Comparison of ENCODE assay signal across 8 cellular contexts in the genomic region with DNA sequence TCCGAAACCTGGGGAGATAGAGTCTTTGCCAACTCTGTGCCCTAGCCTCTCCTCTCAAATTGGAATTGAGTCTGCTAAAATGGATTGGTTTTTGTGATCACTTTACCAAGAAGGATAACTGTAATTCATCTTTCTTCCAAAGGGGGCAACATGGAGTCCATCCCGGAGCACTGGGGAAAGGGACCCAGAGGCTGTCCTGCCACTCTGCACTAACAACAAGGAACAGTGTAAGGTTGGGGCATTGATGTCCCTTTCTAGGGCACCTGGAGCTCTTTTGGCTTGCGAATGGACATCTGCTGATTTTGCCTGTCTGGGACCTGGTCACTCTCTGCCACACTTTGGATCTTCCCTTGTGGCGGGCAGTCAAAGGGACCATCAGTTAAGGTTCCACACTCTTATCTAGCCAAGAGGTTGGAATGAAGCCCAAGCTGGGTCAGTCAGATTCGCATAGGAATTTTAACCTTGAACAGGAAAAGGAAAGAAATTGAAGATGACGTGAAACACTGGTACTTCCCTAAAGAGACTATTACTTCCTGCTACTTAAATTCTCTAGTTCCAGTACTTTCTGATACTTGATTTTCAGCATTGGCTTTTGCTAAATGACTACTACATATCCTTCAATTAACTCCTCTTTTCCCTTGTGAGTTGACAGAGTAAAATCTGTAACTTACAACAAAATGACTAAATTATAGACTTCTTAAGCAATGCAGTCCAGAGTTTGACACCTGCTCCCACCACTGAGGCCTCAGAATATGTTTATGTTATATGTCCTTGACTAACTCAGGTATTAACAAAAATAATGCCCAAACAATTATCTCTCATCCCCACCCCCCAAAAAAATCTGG.
DNase-seq lines count a peak whose midpoint lies in the region; ATAC-seq and TF ChIP-seq lines count a peak whose summit lies in the region.

No MANE protein-coding gene starts in this region.

- in situ Hi-C loops in SK-MEL-5 (cut with HindIII; ENCODE audit: low pct_unique_long_range_greater_than_20kb, low sequenced_read_pairs), result no loop called here

- no peak overlapping the region for H3K4me3 ChIP-seq in AG09309 (ENCODE audit: control insufficient read depth, low read depth, low read length)

- ATAC-seq in GM19438 (IDR thresholded peaks at IDR 0.05; ENCODE audit: low read depth, unreplicated experiment) (peak; percentile 72), GM21390 (IDR thresholded peaks at IDR 0.05; ENCODE audit: unreplicated experiment) (no peak), GM19324 (IDR thresholded peaks at IDR 0.05; ENCODE audit: low FRiP score, unreplicated experiment) (no peak), GM18861 (IDR thresholded peaks at IDR 0.05; ENCODE audit: unreplicated experiment) (no peak)

- no peak for DNase-seq in AG09309 (ENCODE audit: low read depth)
- peak; percentile 59 for DNase-seq in SK-MEL-5 (ENCODE audit: low read depth, low spot score)
- DNase-seq in iPS-NIHi11 (ENCODE audit: low spot score), result peak; percentile 72
- no peak for DNase-seq in SW480 (ENCODE audit: low spot score)

- TF ChIP-seq CTCF in AG09309 (IDR thresholded peaks at IDR 0.05; ENCODE audit: control insufficient read depth, insufficient read depth, low read depth, low read length, missing control alignments), result peak; percentile 51

Comparison
In these comparisons a context has a peak if more than half of its experiments do, and no peak if none do; other contexts are left out.
1. DNase-seq: peak in SK-MEL-5 (single experiment) and iPS-NIHi11 (single experiment); none in AG09309 (single experiment) and SW480 (single experiment).